Comparison of ENCODE assay signal across 21 cellular contexts in the genomic region with DNA sequence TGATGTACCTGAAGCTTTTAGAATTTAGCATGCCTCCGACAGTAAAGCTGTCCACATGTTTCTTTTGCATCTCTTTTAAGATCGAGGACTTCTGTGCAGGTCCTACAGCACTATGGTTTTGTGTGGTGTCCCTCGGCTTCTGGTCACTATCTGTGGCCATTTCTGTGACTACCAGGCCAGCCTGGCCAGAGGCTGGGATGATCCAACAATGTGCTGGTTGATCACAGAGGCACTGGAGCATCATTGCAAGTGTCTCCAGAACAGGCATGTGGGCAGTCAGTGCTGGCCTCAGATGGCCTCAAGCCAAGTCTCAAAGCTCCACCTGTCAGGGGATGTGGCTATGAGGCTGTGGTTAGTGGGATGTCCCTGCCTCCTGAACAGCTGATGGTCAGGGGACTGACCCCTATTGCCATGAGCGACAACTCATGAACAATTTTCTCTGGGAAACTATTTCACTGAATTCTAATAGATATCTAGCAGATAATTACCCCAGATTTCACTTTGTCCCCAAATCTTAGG.
"Had no signal": no experiment of that assay in that cellular context is flagged by ENCODE, and none has a peak within 500 bp of the region (broad histone marks: within the 10 kb centered on the region; RNA-seq: fewer than 3 reads in every experiment).

No MANE protein-coding gene starts in this region.

- H3K4me3 Mint-ChIP-seq: activated naive CD4-positive, alpha-beta T cell treated with anti-CD3 and anti-CD28 coated beads for 36 hours; activated naive CD8-positive, alpha-beta T cell treated with anti-CD3 and anti-CD28 coated beads, Interleukin-2, amount 10 ng/mL, durations not matched to agents 7 days and 5 days; activated T-cell treated with anti-CD3 and anti-CD28 coated beads, Interleukin-2, amount 50 U/mL, for 72 hours; natural killer cell; stimulated activated naive CD8-positive, alpha-beta T cell treated with anti-CD3 and anti-CD28 coated beads, Interleukin-15, amount 100 ng/mL, for 72 hours; T-helper 17 cell had no signal

- H3K36me3 ChIP-seq: lower lobe of right lung, ovary, right atrium auricular region, tibial nerve had no signal

- H3K27ac Mint-ChIP-seq: activated naive CD4-positive, alpha-beta T cell treated with anti-CD3 and anti-CD28 coated beads for 36 hours; activated naive CD8-positive, alpha-beta T cell treated with anti-CD3 and anti-CD28 coated beads, Interleukin-2, amount 10 ng/mL, durations not matched to agents 7 days and 5 days; activated T-cell treated with anti-CD3 and anti-CD28 coated beads, Interleukin-2, amount 50 U/mL, for 72 hours; natural killer cell; T-helper 17 cell had no signal

- ATAC-seq: activated T-cell treated with anti-CD3 and anti-CD28 coated beads, Interleukin-2, amount 50 U/mL, for 72 hours; left lobe of liver; lower lobe of right lung; natural killer cell; psoas muscle; stimulated activated naive CD8-positive, alpha-beta T cell treated with anti-CD3 and anti-CD28 coated beads, Interleukin-15, amount 100 ng/mL, for 72 hours; T-helper 17 cell had no signal

- H3K4me1 Mint-ChIP-seq: activated naive CD8-positive, alpha-beta T cell treated with anti-CD3 and anti-CD28 coated beads, Interleukin-2, amount 10 ng/mL, durations not matched to agents 7 days and 5 days; natural killer cell; stimulated activated naive CD8-positive, alpha-beta T cell treated with anti-CD3 and anti-CD28 coated beads, Interleukin-15, amount 100 ng/mL, for 72 hours had no signal

- H3K27me3 ChIP-seq: ovary, right atrium auricular region, tibial nerve had no signal

- H3K27ac ChIP-seq: lower lobe of right lung, ovary, psoas muscle, right atrium auricular region, tibial nerve had no signal

- DNase-seq: activated CD4-positive, alpha-beta T cell treated with anti-CD3 and anti-CD28 coated beads for 4 hours; activated CD4-positive, alpha-beta T cell treated with anti-CD3 and anti-CD28 coated beads, Interleukin-2, amount 50 U/mL, for 48 hours; activated CD4-positive, CD25-positive, alpha-beta regulatory T cell; activated effector memory CD4-positive, alpha-beta T cell treated with Interleukin-2 at 50 U/mL for 16 hours; activated naive CD4-positive, alpha-beta T cell treated with anti-CD3 and anti-CD28 coated beads for 36 hours; activated naive CD8-positive, alpha-beta T cell treated with anti-CD3 and anti-CD28 coated beads, Interleukin-2, amount 10 ng/mL, durations not matched to agents 7 days and 5 days; activated T-cell treated with anti-CD3 and anti-CD28 coated beads, Interleukin-2, amount 50 U/mL, for 72 hours; amniotic stem cell; dermis blood vessel endothelial cell; effector CD8-positive, alpha-beta T cell; foreskin melanocyte; lower lobe of right lung; natural killer cell; ovary; psoas muscle; stimulated activated CD4-positive, alpha-beta T cell treated with anti-CD3 and anti-CD28 coated beads, Interleukin-1b, Interleukin-23, amount 100 ng/mL, for 48 hours; stimulated activated naive CD8-positive, alpha-beta T cell treated with anti-CD3 and anti-CD28 coated beads, Interleukin-15, amount 100 ng/mL, for 72 hours; T-helper 17 cell had no signal

- H3K9me3 ChIP-seq: ovary, psoas muscle had no signal

- H3K36me3 Mint-ChIP-seq: activated naive CD8-positive, alpha-beta T cell treated with anti-CD3 and anti-CD28 coated beads, Interleukin-2, amount 10 ng/mL, durations not matched to agents 7 days and 5 days had no signal

- H3K4me3 ChIP-seq: lower lobe of right lung, ovary, psoas muscle, right atrium auricular region, tibial nerve had no signal

- H3K4me1 ChIP-seq: lower lobe of right lung, psoas muscle, right atrium auricular region, tibial nerve had no signal
